In the genomic region with DNA sequence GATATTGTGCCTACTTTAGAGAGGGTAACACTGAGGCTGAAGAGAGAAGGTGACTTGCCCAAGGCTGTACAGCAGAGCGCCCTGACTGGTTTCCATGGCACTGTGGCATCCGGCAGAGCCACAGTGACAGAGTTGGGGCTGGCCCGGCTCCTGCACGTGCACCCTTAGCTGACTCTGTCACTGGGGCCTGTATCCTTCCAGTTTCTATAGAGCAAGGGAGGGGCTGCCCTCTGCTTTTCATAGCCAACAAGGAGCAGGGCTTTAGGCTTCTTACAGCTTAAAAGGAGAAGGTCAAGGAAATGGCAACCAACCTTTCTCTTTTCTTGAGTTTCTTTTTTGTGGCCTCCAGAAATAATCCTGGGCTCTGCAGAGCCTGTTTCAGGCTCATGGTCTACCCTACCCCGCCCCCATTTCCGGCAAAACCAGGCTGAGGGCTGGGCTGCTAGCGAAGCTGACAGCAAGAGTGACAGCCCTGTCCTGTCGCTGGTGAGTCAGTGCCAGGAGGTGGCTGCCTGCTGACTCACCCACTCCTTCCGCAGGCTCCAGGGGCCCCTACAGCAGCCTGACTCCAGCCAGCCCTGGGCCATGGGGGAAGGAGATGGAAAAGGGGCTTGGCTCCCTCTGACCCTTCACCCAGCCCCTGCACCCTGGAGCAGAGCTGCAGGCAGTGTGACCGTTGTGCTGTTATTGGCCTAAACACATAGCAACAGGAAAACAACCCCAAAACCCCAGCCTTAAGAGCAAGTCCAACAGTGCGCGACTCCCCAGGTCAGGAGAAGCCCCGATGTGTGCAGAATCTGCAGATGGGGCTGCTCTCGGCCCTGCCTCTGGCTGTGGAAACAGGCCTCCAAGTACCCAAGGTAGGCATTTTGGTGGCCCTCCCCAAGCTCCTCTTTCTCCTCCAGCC, we compare ENCODE assay signal across 8 cellular contexts. TPM values are rescaled to one million over a fixed set of nuclear protein-coding genes. Genes with fewer than 3 reads are reported as not detected.
DNase-seq lines count a peak whose midpoint lies in the region; ATAC-seq and TF ChIP-seq lines count a peak whose summit lies in the region.

No MANE protein-coding gene starts in this region.

- no peak overlapping the region for H2AFZ ChIP-seq in smooth muscle cell (ENCODE audit: low read depth)

- H3F3A ChIP-seq in DOHH2 (ENCODE audit: control insufficient read depth, insufficient read depth) (peaks cover 46% of the 10 kb centered on the region), smooth muscle cell (ENCODE audit: low read depth) (peaks cover 3% of the 10 kb centered on the region)

- H3K4me2 ChIP-seq in DOHH2 (ENCODE audit: low read length) (peak overlapping the region; percentile 75), smooth muscle cell (peak overlapping the region; percentile 69)

- H3K27me3 Mint-ChIP-seq in T-helper 17 cell = no peaks in the 10 kb centered on the region

- H3K4me3 Mint-ChIP-seq in T-helper 17 cell = peak overlapping the region; percentile 88

- H3K4me3 ChIP-seq in DOHH2 (ENCODE audit: low read length) (peak overlapping the region; percentile 64), smooth muscle cell (no peak overlapping the region)

- peak overlapping the region; percentile 100 for H3K27ac Mint-ChIP-seq in T-helper 17 cell

- ATAC-seq in GM21526 (IDR thresholded peaks at IDR 0.05; ENCODE audit: low FRiP score, unreplicated experiment) (peak; percentile 73), T-helper 17 cell (peak; percentile 87)

- H3K36me3 ChIP-seq in DOHH2 (ENCODE audit: control insufficient read depth, low read length) = peaks cover 36% of the 10 kb centered on the region
- no peaks in the 10 kb centered on the region for H3K36me3 ChIP-seq in smooth muscle cell (ENCODE audit: low read depth)

- H3K9me2 ChIP-seq in DOHH2 (replicated peaks; ENCODE audit: control insufficient read depth, low read length) = no peaks in the 10 kb centered on the region

- H4K20me1 ChIP-seq in DOHH2 (ENCODE audit: control insufficient read depth, insufficient read depth, low read depth, low read length) = peaks cover 19% of the 10 kb centered on the region
- H4K20me1 ChIP-seq in smooth muscle cell (ENCODE audit: low read depth) = no peaks in the 10 kb centered on the region

- H3K27ac ChIP-seq in DOHH2 (ENCODE audit: low read depth, low read length) = peak overlapping the region; percentile 83
- peak overlapping the region; percentile 87 for H3K27ac ChIP-seq in smooth muscle cell (ENCODE audit: low read depth)

- peaks cover 70% of the 10 kb centered on the region for H3K4me1 Mint-ChIP-seq in T-helper 17 cell

- peaks cover 90% of the 10 kb centered on the region for H3K79me2 ChIP-seq in DOHH2 (ENCODE audit: control insufficient read depth, low read length)
- peaks cover 7% of the 10 kb centered on the region for H3K79me2 ChIP-seq in smooth muscle cell (ENCODE audit: low read depth)

- DNase-seq in HUDEP-2 (lab: John Stamatoyannopoulos, UW; ENCODE audit: unreplicated experiment in 76 of 76) (peak; percentile 18 to 94 (median 84)), T-helper 17 cell (peak; percentile 81 to 90 (median 88)), amygdala (lab: John Stamatoyannopoulos, UW) (peak in 52 of 56 donors; percentile 20 to 90 (median 71)), hypothalamus (lab: John Stamatoyannopoulos, UW) (peak in 45 of 51 donors; percentile 19 to 91 (median 70)), smooth muscle cell (lab: John Stamatoyannopoulos, UW; ENCODE audit: unreplicated experiment) (peak; percentile 54), NCI-H2171 treated with DMSO at 0.1 percent for 48 hours (lab: John Stamatoyannopoulos, UW) (no peak)

- no peaks in the 10 kb centered on the region for H3K27me3 ChIP-seq in DOHH2 (ENCODE audit: control insufficient read depth, low read length)
- H3K27me3 ChIP-seq in smooth muscle cell (ENCODE audit: low read depth) = no peaks in the 10 kb centered on the region

- no peaks in the 10 kb centered on the region for H3K36me3 Mint-ChIP-seq in T-helper 17 cell (ENCODE audit: low read depth)

- TF ChIP-seq CTCF in DOHH2 (IDR thresholded peaks at IDR 0.05; ENCODE audit: low read depth, low read length, poor library complexity, severe bottlenecking) (no peak), smooth muscle cell (IDR thresholded peaks at IDR 0.05; ENCODE audit: borderline replicate concordance, insufficient read depth, poor library complexity, severe bottlenecking) (no peak)

- H3K9me3 ChIP-seq in DOHH2 (ENCODE audit: control insufficient read depth, insufficient read depth, low read length) (no peaks in the 10 kb centered on the region), T-helper 17 cell (ENCODE audit: control insufficient read depth, low read length, poor library complexity, severe bottlenecking) (no peaks in the 10 kb centered on the region), smooth muscle cell (replicated peaks; ENCODE audit: low read depth) (no peaks in the 10 kb centered on the region)

- H3K9ac ChIP-seq in smooth muscle cell (ENCODE audit: low read depth) = peak overlapping the region; percentile 72

- WGBS in smooth muscle cell (ENCODE audit: low lambda C conversion rate) = 28% methylated on average over 14 of the region's 14 CpGs

- peaks cover 67% of the 10 kb centered on the region for H3K4me1 ChIP-seq in DOHH2 (ENCODE audit: control insufficient read depth, low read length)
- H3K4me1 ChIP-seq in smooth muscle cell (ENCODE audit: low read depth) = peaks cover 6% of the 10 kb centered on the region

RNA-seq across cellular contexts. Expression of gene SLC6A6, which starts 29.8 kb away (rescaled TPM):
- total RNA-seq in T-helper 17 cell (10 to 100 TPM; 51.8 to 68.6 TPM), smooth muscle cell (11.7 and 13.9 TPM in 2 replicates)
- polyA plus RNA-seq in smooth muscle cell = 8.5 and 9.4 TPM in 2 replicates
